In the genomic region with DNA sequence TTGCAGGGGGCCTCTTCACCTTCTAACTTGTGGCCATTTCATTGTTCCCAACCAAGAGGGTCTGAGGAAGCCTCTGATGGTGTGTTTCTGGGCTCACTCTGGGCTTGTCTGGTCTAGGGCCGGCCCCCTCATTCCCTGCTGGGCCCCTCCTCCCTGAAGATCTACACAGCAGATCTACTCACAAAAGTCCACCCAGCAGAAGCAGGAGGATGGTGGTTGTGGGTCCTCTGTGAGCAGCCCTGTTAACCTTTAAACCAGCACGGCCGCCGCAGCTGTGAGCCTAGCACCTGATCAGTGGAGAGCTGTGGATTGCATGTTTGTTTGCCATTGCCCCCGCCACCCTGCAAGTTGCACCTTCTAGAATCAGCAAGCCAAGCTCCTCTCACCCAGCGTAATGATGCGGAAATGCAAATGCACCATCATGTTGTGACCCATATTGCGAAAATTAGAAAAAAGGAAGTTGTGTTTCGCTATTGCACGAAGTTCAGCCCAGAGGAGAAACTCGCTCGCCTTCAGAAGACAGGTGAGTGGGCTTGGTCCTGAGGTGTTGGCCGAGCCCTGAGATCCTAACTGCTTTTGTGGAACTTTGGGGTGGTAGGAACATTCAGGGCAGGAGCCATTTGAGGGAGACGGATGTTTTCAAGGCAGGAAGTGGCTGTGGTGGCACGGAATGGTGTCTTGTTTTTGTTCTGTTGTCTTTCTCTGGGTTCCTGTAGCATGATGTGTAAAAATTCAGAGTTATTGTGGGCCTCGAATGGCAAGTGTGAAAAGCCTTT, we compare ENCODE assay signal across 8 cellular contexts. TPM values are rescaled to one million over a fixed set of nuclear protein-coding genes. Genes with fewer than 3 reads are reported as not detected.
DNase-seq lines count a peak whose midpoint lies in the region; ATAC-seq and TF ChIP-seq lines count a peak whose summit lies in the region.

No MANE protein-coding gene starts in this region.

- H3K4me3 Mint-ChIP-seq in glutamatergic neuron (ENCODE audit: unreplicated experiment) = no peak overlapping the region

- ATAC-seq in GM19468 (IDR thresholded peaks at IDR 0.05; ENCODE audit: extremely low read depth, unreplicated experiment) = peak; percentile 59
- peak; percentile 66 for ATAC-seq in HG03571 (IDR thresholded peaks at IDR 0.05; ENCODE audit: unreplicated experiment)

- 85% methylated on average over 16 of the region's 16 CpGs for WGBS in esophagus muscularis mucosa

- no peaks in the 10 kb centered on the region for H3K27me3 ChIP-seq in BLaER1 treated with 17β-estradiol and CSF1 and Interleukin-3, amounts not matched to agents 10 nM and 100 nM
- H3K27me3 ChIP-seq in esophagus muscularis mucosa = no peaks in the 10 kb centered on the region

- H3K27me3 Mint-ChIP-seq in glutamatergic neuron (ENCODE audit: unreplicated experiment) = peaks cover 7% of the 10 kb centered on the region

- TF ChIP-seq CTCF in esophagus muscularis mucosa (IDR thresholded peaks at IDR 0.05) (no peak), glutamatergic neuron (IDR thresholded peaks at IDR 0.05; ENCODE audit: partially characterized antibody, unreplicated experiment) (no peak)

- H3K27ac ChIP-seq in BLaER1 treated with 17β-estradiol and CSF1 and Interleukin-3, amounts not matched to agents 10 nM and 100 nM = peak overlapping the region; percentile 81 to 96 (median 95)
- peak overlapping the region in 2 of 4 donors; percentile 52 to 56 for H3K27ac ChIP-seq in esophagus muscularis mucosa (replicated peaks in 1 of 4)

- peak; percentile 70 for DNase-seq in activated CD4-positive, alpha-beta T cell treated with anti-CD3 and anti-CD28 coated beads, Interleukin-2, amount 50 U/mL, for 1 hour
- DNase-seq in esophagus muscularis mucosa (ENCODE audit: extremely low spot score) = no peak
- DNase-seq in stimulated activated CD4-positive, alpha-beta T cell treated with anti-CD3 and anti-CD28 coated beads, Interleukin-1b, Interleukin-23, amount 100 ng/mL, for 1 hour (ENCODE audit: low read depth in 2 of 2) = peak; percentile 13 to 29
- DNase-seq in occipital lobe (lab: John Stamatoyannopoulos, UW) = no peak
- DNase-seq in glutamatergic neuron = no peak

- H3K9me3 Mint-ChIP-seq in glutamatergic neuron (ENCODE audit: unreplicated experiment) = no peaks in the 10 kb centered on the region

- H3K4me1 Mint-ChIP-seq in glutamatergic neuron (ENCODE audit: low read depth, unreplicated experiment) = no peaks in the 10 kb centered on the region

- no peaks in the 10 kb centered on the region for H3K36me3 Mint-ChIP-seq in glutamatergic neuron (ENCODE audit: unreplicated experiment)

- no peak for TF ChIP-seq EP300 in esophagus muscularis mucosa (IDR thresholded peaks at IDR 0.05)

- intact Hi-C loops in esophagus muscularis mucosa (cut with DNase I) = no loop called here

- H4K20me1 ChIP-seq in BLaER1 treated with 17β-estradiol and CSF1 and Interleukin-3, amounts not matched to agents 10 nM and 100 nM = peaks cover 13 to 41% (median 39%) of the 10 kb centered on the region in 11 experiments; a peak in 20 of 22 replicates

- H3K36me3 ChIP-seq in BLaER1 treated with 17β-estradiol and CSF1 and Interleukin-3, amounts not matched to agents 10 nM and 100 nM = peaks cover 0 to 30% (median 20%) of the 10 kb centered on the region in 11 experiments; a peak in 15 of 22 replicates
- no peaks in the 10 kb centered on the region for H3K36me3 ChIP-seq in esophagus muscularis mucosa

- H3K27ac Mint-ChIP-seq in glutamatergic neuron (ENCODE audit: unreplicated experiment) = no peak overlapping the region

- peaks cover 5 to 18% (median 7%) of the 10 kb centered on the region in 11 experiments; a peak in 17 of 22 replicates for H3K9me3 ChIP-seq in BLaER1 treated with 17β-estradiol and CSF1 and Interleukin-3, amounts not matched to agents 10 nM and 100 nM (replicated peaks in 1 of 11)
- peaks cover 0 to 9% (median 2%) of the 10 kb centered on the region in 4 donors for H3K9me3 ChIP-seq in esophagus muscularis mucosa

- H3K9ac ChIP-seq in BLaER1 treated with 17β-estradiol and CSF1 and Interleukin-3, amounts not matched to agents 10 nM and 100 nM = peak overlapping the region; percentile 79 to 94 (median 92)

- peak overlapping the region; percentile 95 to 100 (median 99) for H3K4me2 ChIP-seq in BLaER1 treated with 17β-estradiol and CSF1 and Interleukin-3, amounts not matched to agents 10 nM and 100 nM

- TF ChIP-seq POLR2A in esophagus muscularis mucosa (IDR thresholded peaks at IDR 0.05; ENCODE audit: low read depth) = no peak

- H3K4me3 ChIP-seq in BLaER1 treated with 17β-estradiol and CSF1 and Interleukin-3, amounts not matched to agents 10 nM and 100 nM = peak overlapping the region; percentile 71 to 97 (median 88)
- H3K4me3 ChIP-seq in esophagus muscularis mucosa = peak overlapping the region; percentile 32 to 52 (median 37)

- H3K4me1 ChIP-seq in BLaER1 treated with 17β-estradiol and CSF1 and Interleukin-3, amounts not matched to agents 10 nM and 100 nM = peaks cover 46 to 61% (median 58%) of the 10 kb centered on the region in 10 experiments
- H3K4me1 ChIP-seq in esophagus muscularis mucosa = no peaks in the 10 kb centered on the region

RNA-seq across cellular contexts. Expression of gene FGD3, which starts 16.7 kb away (rescaled TPM):
- total RNA-seq in esophagus muscularis mucosa (1 to 10 TPM; 4.3 to 5.1 (median 4.9) TPM), occipital lobe (14.2 TPM), glutamatergic neuron (ENCODE audit: unreplicated experiment) (1.2 TPM)

Comparison
In these comparisons a context has a peak if more than half of its experiments do, and no peak if none do; other contexts are left out.
1. DNase-seq: peak in activated CD4-positive, alpha-beta T cell treated with anti-CD3 and anti-CD28 coated beads, Interleukin-2, amount 50 U/mL, for 1 hour (single experiment) and stimulated activated CD4-positive, alpha-beta T cell treated with anti-CD3 and anti-CD28 coated beads, Interleukin-1b, Interleukin-23, amount 100 ng/mL, for 1 hour (2 of 2); none in esophagus muscularis mucosa (single experiment), occipital lobe (single experiment) and glutamatergic neuron (single experiment).